Comparison of ENCODE assay signal across 2 cellular contexts in genomic region chr6:130367767-130368166, GRCh38.
TF ChIP-seq lines count a peak whose summit lies in the region.

No MANE protein-coding gene starts in this region.

TF ChIP-seq in SK-N-SH, 30 proteins besides CTCF, POLR2A, EP300 and RAD21 (continued from another document):
- no peak for TF ChIP-seq USF2 (IDR thresholded peaks at IDR 0.05; ENCODE audit: borderline replicate concordance, low read depth, low read length)
- no peak for TF ChIP-seq EZH2phosphoT487 (IDR thresholded peaks at IDR 0.05; ENCODE audit: borderline replicate concordance, low read depth)
- no peak for TF ChIP-seq ELF1 (IDR thresholded peaks at IDR 0.05)
- no peak for TF ChIP-seq RCOR1 (IDR thresholded peaks at IDR 0.05; ENCODE audit: low read length)
- TF ChIP-seq GABPA (IDR thresholded peaks at IDR 0.05; ENCODE audit: low read depth), result no peak
- TF ChIP-seq RFX5 (IDR thresholded peaks at IDR 0.05; ENCODE audit: low read length), result no peak
- TF ChIP-seq POLR2AphosphoS5 (IDR thresholded peaks at IDR 0.05; ENCODE audit: low read depth, low read length), result no peak
- no peak for TF ChIP-seq TEAD4 (IDR thresholded peaks at IDR 0.05; ENCODE audit: borderline replicate concordance, insufficient read depth)
- TF ChIP-seq MXI1 (IDR thresholded peaks at IDR 0.05; ENCODE audit: low read depth, low read length), result no peak
- TF ChIP-seq MEF2A (IDR thresholded peaks at IDR 0.05; ENCODE audit: borderline replicate concordance, low read depth), result no peak
- TF ChIP-seq CHD2 (IDR thresholded peaks at IDR 0.05; ENCODE audit: low read length, partially characterized antibody), result no peak
- TF ChIP-seq PBX3 (IDR thresholded peaks at IDR 0.05), result no peak
- no peak for TF ChIP-seq RXRA (IDR thresholded peaks at IDR 0.05; ENCODE audit: borderline replicate concordance, low read depth)
- no peak for TF ChIP-seq SIN3A (IDR thresholded peaks at IDR 0.05; ENCODE audit: borderline replicate concordance, low read depth, low read length)

TF ChIP-seq in SK-N-SH treated with all-trans-retinoic acid at 6 μM for 48 hours, 23 proteins besides CTCF, POLR2A, EP300 and RAD21 (continued from another document):
- no peak for TF ChIP-seq TSHZ2 (CRISPR knock-in tag; IDR thresholded peaks at IDR 0.05)
- TF ChIP-seq TCF4 (CRISPR knock-in tag; IDR thresholded peaks at IDR 0.05; ENCODE audit: borderline replicate concordance), result no peak
- TF ChIP-seq ZNF70 (CRISPR knock-in tag; IDR thresholded peaks at IDR 0.05), result no peak
- TF ChIP-seq RARB (CRISPR knock-in tag; IDR thresholded peaks at IDR 0.05), result no peak
- TF ChIP-seq TOX (CRISPR knock-in tag; IDR thresholded peaks at IDR 0.05; ENCODE audit: borderline replicate concordance), result no peak
- TF ChIP-seq ZNF8 (CRISPR knock-in tag; IDR thresholded peaks at IDR 0.05), result no peak
- no peak for TF ChIP-seq PPARA (CRISPR knock-in tag; IDR thresholded peaks at IDR 0.05; ENCODE audit: borderline replicate concordance)
